8 cellular contexts compared by ENCODE assay signal in genomic region chr4:52861171-52861873, GRCh38. TPM values are rescaled to one million over a fixed set of nuclear protein-coding genes. Genes with fewer than 3 reads are reported as not detected.
DNase-seq lines count a peak whose midpoint lies in the region; ATAC-seq and TF ChIP-seq lines count a peak whose summit lies in the region.

No MANE protein-coding gene starts in this region.

- DNase-seq in NCI-H2227 (lab: John Stamatoyannopoulos, UW; ENCODE audit: unreplicated experiment) (peak; percentile 47), NCI-H2227 treated with DMSO at 0.1 percent for 48 hours (lab: John Stamatoyannopoulos, UW) (no peak), immature natural killer cell (no peak), superior temporal gyrus (ENCODE audit: extremely low spot score) (peak; percentile 44), GM10266 (ENCODE audit: extremely low spot score) (no peak)
- no peak for DNase-seq in activated naive CD8-positive, alpha-beta T cell treated with anti-CD3 and anti-CD28 coated beads for 36 hours

- H3K36me3 Mint-ChIP-seq in activated naive CD8-positive, alpha-beta T cell treated with anti-CD3 and anti-CD28 coated beads for 36 hours: peaks cover 10% of the 10 kb centered on the region
- no peaks in the 10 kb centered on the region for H3K36me3 Mint-ChIP-seq in immature natural killer cell

- H3K4me3 Mint-ChIP-seq in activated naive CD8-positive, alpha-beta T cell treated with anti-CD3 and anti-CD28 coated beads for 36 hours: peak overlapping the region; percentile 71
- peak overlapping the region; percentile 76 to 89 (median 84) for H3K4me3 Mint-ChIP-seq in immature natural killer cell

- peaks cover 57% of the 10 kb centered on the region for H3K27me3 Mint-ChIP-seq in activated naive CD8-positive, alpha-beta T cell treated with anti-CD3 and anti-CD28 coated beads for 36 hours
- H3K27me3 Mint-ChIP-seq in immature natural killer cell (ENCODE audit: low read depth in 3 of 3): peaks cover 7 to 34% (median 14%) of the 10 kb centered on the region in 3 donors

- TF ChIP-seq CTCF in GM10266 (IDR thresholded peaks at IDR 0.05; ENCODE audit: control insufficient read depth, insufficient read depth, low read depth, missing control alignments): no peak

- H3K9me3 Mint-ChIP-seq in activated naive CD8-positive, alpha-beta T cell treated with anti-CD3 and anti-CD28 coated beads for 36 hours: peaks cover 3% of the 10 kb centered on the region
- peaks cover 0 to 4% (median 0%) of the 10 kb centered on the region in 6 donors for H3K9me3 Mint-ChIP-seq in immature natural killer cell

- no peak overlapping the region for H3K27ac Mint-ChIP-seq in activated naive CD8-positive, alpha-beta T cell treated with anti-CD3 and anti-CD28 coated beads for 36 hours
- peak overlapping the region in 1 of 6 donors; percentile 13 for H3K27ac Mint-ChIP-seq in immature natural killer cell

- peaks cover 5% of the 10 kb centered on the region for H3K4me1 Mint-ChIP-seq in activated naive CD8-positive, alpha-beta T cell treated with anti-CD3 and anti-CD28 coated beads for 36 hours
- peaks cover 12% of the 10 kb centered on the region in 2 donors for H3K4me1 Mint-ChIP-seq in immature natural killer cell

- ATAC-seq in HG03135 (IDR thresholded peaks at IDR 0.05; ENCODE audit: unreplicated experiment): no peak
- ATAC-seq in GM18858 (IDR thresholded peaks at IDR 0.05; ENCODE audit: unreplicated experiment): no peak

RNA-seq across cellular contexts. Expression of gene RASL11B, which starts 0.8 kb away (rescaled TPM):
- total RNA-seq in activated naive CD8-positive, alpha-beta T cell treated with anti-CD3 and anti-CD28 coated beads for 36 hours: under 1 TPM; 0.14 to 0.32 TPM
- under 1 TPM in 1 of 3 donors, not detected in 2; 0.37 TPM for polyA plus RNA-seq in immature natural killer cell

Comparison
In these comparisons a context has a peak if more than half of its experiments do, and no peak if none do; other contexts are left out.
1. DNase-seq: peak in NCI-H2227 (single experiment) and superior temporal gyrus (single experiment); none in NCI-H2227 treated with DMSO at 0.1 percent for 48 hours (single experiment), activated naive CD8-positive, alpha-beta T cell treated with anti-CD3 and anti-CD28 coated beads for 36 hours (single experiment), immature natural killer cell (0 of 3) and GM10266 (single experiment).